In genomic region chrX:123322531-123322930, GRCh38 we compare ENCODE assay signal across 16 cellular contexts.
A peak's percentile ranks its signal among the peaks of the same experiment; 100 is the strongest.
DNase-seq lines count a peak whose midpoint lies in the region; ATAC-seq and TF ChIP-seq lines count a peak whose summit lies in the region.
"Had no signal": no experiment of that assay in that cellular context is flagged by ENCODE, and none has a peak within 500 bp of the region (broad histone marks: within the 10 kb centered on the region; RNA-seq: fewer than 3 reads in every experiment).

No MANE protein-coding gene starts in this region.

- H3K4me1 Mint-ChIP-seq in WTC11 = peaks cover 27% of the 10 kb centered on the region
- H3K4me1 Mint-ChIP-seq in progenitor cell of endocrine pancreas (ENCODE audit: low read depth) = peaks cover 8% of the 10 kb centered on the region

- DNase-seq in DMS53 (lab: John Stamatoyannopoulos, UW) (peak; percentile 17), DMS53 treated with DMSO at 0.1 percent for 48 hours (lab: John Stamatoyannopoulos, UW; ENCODE audit: unreplicated experiment) (no peak), NCI-H2081 (lab: John Stamatoyannopoulos, UW) (peak; percentile 26 to 68), WTC11 (ENCODE audit: low spot score) (no peak), progenitor cell of endocrine pancreas (ENCODE audit: low spot score, unreplicated experiment) (no peak), retina (no peak)
- DNase-seq: AML-193; CD4-positive, alpha-beta T cell; DMS153; DND-41; EL; GM23248; HCEC 1CT had no signal

- POLR2A ChIA-PET in WTC11 (lab: Charles Lee) = no interaction called here

- CTCF ChIA-PET in WTC11 (lab: Charles Lee) = interaction anchor here (1.9 kb wide), 1 partner anchor 20 kb away, joined by 5 read pairs; no protein-coding TSS in a partner anchor

- H3K9me3 Mint-ChIP-seq in WTC11 = peaks cover 1% of the 10 kb centered on the region; the same call in 1 of the 2 replicates
- peaks cover 32% of the 10 kb centered on the region for H3K9me3 Mint-ChIP-seq in progenitor cell of endocrine pancreas (ENCODE audit: low read depth)
- H3K9me3 Mint-ChIP-seq: CD4-positive, alpha-beta T cell had no signal

- ATAC-seq in WTC11 (peak; percentile 52; the same call in 1 of the 2 replicates), SK-N-SH treated with all-trans-retinoic acid at 6 μM for 48 hours (no peak)
- ATAC-seq: A549, GM12878 had no signal

- H3K36me3 Mint-ChIP-seq in WTC11 = no peaks in the 10 kb centered on the region
- no peaks in the 10 kb centered on the region for H3K36me3 Mint-ChIP-seq in progenitor cell of endocrine pancreas (ENCODE audit: insufficient read depth)

- H3K27me3 Mint-ChIP-seq in WTC11 (ENCODE audit: low read depth) (no peaks in the 10 kb centered on the region), progenitor cell of endocrine pancreas (no peaks in the 10 kb centered on the region)
- H3K27me3 Mint-ChIP-seq: CD4-positive, alpha-beta T cell had no signal

- H3K27ac Mint-ChIP-seq in WTC11 = no peak overlapping the region
- H3K27ac Mint-ChIP-seq in progenitor cell of endocrine pancreas = peak overlapping the region; percentile 67
- H3K27ac Mint-ChIP-seq: CD4-positive, alpha-beta T cell had no signal

- TF ChIP-seq CTCF in WTC11 (IDR thresholded peaks at IDR 0.05) (no peak), progenitor cell of endocrine pancreas (IDR thresholded peaks at IDR 0.05; ENCODE audit: unreplicated experiment) (no peak)

- H3K4me3 Mint-ChIP-seq in WTC11 = no peak overlapping the region
- H3K4me3 Mint-ChIP-seq in progenitor cell of endocrine pancreas (ENCODE audit: low read depth) = peak overlapping the region; percentile 38
- H3K4me3 Mint-ChIP-seq: CD4-positive, alpha-beta T cell had no signal

TF ChIP-seq in WTC11, 78 proteins besides CTCF, POLR2A, EP300 and RAD21 (continues in another document):
- no peak for TF ChIP-seq NFE2L1 (CRISPR knock-in tag; IDR thresholded peaks at IDR 0.05)
- no peak for TF ChIP-seq TEAD4 (CRISPR knock-in tag; IDR thresholded peaks at IDR 0.05)
- TF ChIP-seq STAT6 (CRISPR knock-in tag; conservative IDR thresholded peaks at IDR 0.05; ENCODE audit: low read depth) = no peak
- no peak for TF ChIP-seq GTF2I (CRISPR knock-in tag; conservative IDR thresholded peaks at IDR 0.05)
- no peak for TF ChIP-seq ATF6 (CRISPR knock-in tag; IDR thresholded peaks at IDR 0.05)
- TF ChIP-seq FOXJ3 (CRISPR knock-in tag; IDR thresholded peaks at IDR 0.05; ENCODE audit: borderline replicate concordance) = no peak
- no peak for TF ChIP-seq PRRX2 (CRISPR knock-in tag; IDR thresholded peaks at IDR 0.05)
- TF ChIP-seq ZNF317 (CRISPR knock-in tag; IDR thresholded peaks at IDR 0.05; ENCODE audit: borderline replicate concordance, low read depth) = no peak
- TF ChIP-seq ZNF396 (CRISPR knock-in tag; IDR thresholded peaks at IDR 0.05; ENCODE audit: borderline replicate concordance) = no peak
- no peak for TF ChIP-seq NR2C2 (CRISPR knock-in tag; IDR thresholded peaks at IDR 0.05)
- TF ChIP-seq FOXK1 (CRISPR knock-in tag; IDR thresholded peaks at IDR 0.05) = no peak
- TF ChIP-seq ZMAT4 (CRISPR knock-in tag; IDR thresholded peaks at IDR 0.05) = no peak

TF ChIP-seq in SK-N-SH treated with all-trans-retinoic acid at 6 μM for 48 hours, 23 proteins besides CTCF, POLR2A, EP300 and RAD21:
- no peak for TF ChIP-seq ZNF565 (CRISPR knock-in tag; conservative IDR thresholded peaks at IDR 0.05; ENCODE audit: low read depth)
- TF ChIP-seq ZNF70 (CRISPR knock-in tag; IDR thresholded peaks at IDR 0.05) = no peak
- no peak for TF ChIP-seq TOX (CRISPR knock-in tag; IDR thresholded peaks at IDR 0.05; ENCODE audit: borderline replicate concordance)
- no peak for TF ChIP-seq ISL1 (CRISPR knock-in tag; IDR thresholded peaks at IDR 0.05)
- no peak for TF ChIP-seq ARNTL (CRISPR knock-in tag; IDR thresholded peaks at IDR 0.05; ENCODE audit: borderline replicate concordance, low read depth)
- no peak for TF ChIP-seq TCF4 (CRISPR knock-in tag; IDR thresholded peaks at IDR 0.05; ENCODE audit: borderline replicate concordance)
- no peak for TF ChIP-seq PATZ1 (CRISPR knock-in tag; IDR thresholded peaks at IDR 0.05; ENCODE audit: borderline replicate concordance)
- no peak for TF ChIP-seq ZC3H10 (CRISPR knock-in tag; IDR thresholded peaks at IDR 0.05)
- TF ChIP-seq CSDC2 (CRISPR knock-in tag; IDR thresholded peaks at IDR 0.05) = no peak
- TF ChIP-seq CSRNP3 (CRISPR knock-in tag; IDR thresholded peaks at IDR 0.05) = no peak
- TF ChIP-seq OSR1 (CRISPR knock-in tag; IDR thresholded peaks at IDR 0.05) = no peak
- no peak for TF ChIP-seq GLIS3 (CRISPR knock-in tag; IDR thresholded peaks at IDR 0.05)
- no peak for TF ChIP-seq PPARA (CRISPR knock-in tag; IDR thresholded peaks at IDR 0.05; ENCODE audit: borderline replicate concordance)
- no peak for TF ChIP-seq ZFP3 (CRISPR knock-in tag; IDR thresholded peaks at IDR 0.05)
- no peak for TF ChIP-seq ESRRG (CRISPR knock-in tag; IDR thresholded peaks at IDR 0.05)
- no peak for TF ChIP-seq ZNF8 (CRISPR knock-in tag; IDR thresholded peaks at IDR 0.05)
- no peak for TF ChIP-seq SNAI2 (CRISPR knock-in tag; IDR thresholded peaks at IDR 0.05)
- no peak for TF ChIP-seq RARB (CRISPR knock-in tag; IDR thresholded peaks at IDR 0.05)

Comparison
In these comparisons a context has a peak if more than half of its experiments do, and no peak if none do; other contexts are left out.
1. DNase-seq: peak in DMS53 (single experiment) and NCI-H2081 (2 of 2); none in DMS53 treated with DMSO at 0.1 percent for 48 hours (single experiment), WTC11 (single experiment), progenitor cell of endocrine pancreas (single experiment) and retina (single experiment).